Comparison of ENCODE assay signal across 18 cellular contexts in the genomic region with DNA sequence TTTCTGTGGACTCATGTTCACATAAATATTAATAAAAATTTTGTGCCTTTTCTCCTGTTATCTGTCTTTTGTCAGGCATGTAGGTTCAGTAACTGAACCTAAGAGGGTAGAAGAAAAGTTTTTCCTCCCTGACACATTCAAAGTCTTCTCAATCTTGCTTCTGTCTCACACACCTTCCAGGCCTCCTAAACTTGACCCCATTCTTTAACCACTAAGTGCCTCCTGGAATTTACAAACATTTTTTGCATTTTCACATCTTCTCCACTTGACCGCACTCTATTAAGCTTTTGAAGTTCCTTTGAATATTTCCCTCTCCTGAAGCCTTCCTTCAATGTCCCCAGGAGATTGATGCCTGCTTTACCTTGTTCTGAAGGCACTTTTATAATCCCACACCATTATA.
A peak's percentile ranks its signal among the peaks of the same experiment; 100 is the strongest.
DNase-seq lines count a peak whose midpoint lies in the region; ATAC-seq, FAIRE-seq and TF ChIP-seq lines count a peak whose summit lies in the region.
"Had no signal": no experiment of that assay in that cellular context is flagged by ENCODE, and none has a peak within 500 bp of the region (broad histone marks: within the 10 kb centered on the region; RNA-seq: fewer than 3 reads in every experiment).

No MANE protein-coding gene starts in this region.

- no peak for TF ChIP-seq POLR2A in HepG2 (IDR thresholded peaks at IDR 0.05; ENCODE audit: insufficient read depth in 1 of 2, low read depth in 2 of 2, low read length in 2 of 2)
- TF ChIP-seq POLR2A in right lobe of liver (IDR thresholded peaks at IDR 0.05), result no peak

- no TSS peak for BruUV-seq in HepG2 (replicated peaks; lab: Mats Ljungman, UMichigan)

- intact Hi-C loops in HepG2 (cut with micrococcal nuclease; ENCODE audit: unreplicated experiment), result no loop called here
- intact Hi-C loops in right lobe of liver (cut with DNase I), result no loop called here
- intact Hi-C loops in upper lobe of right lung (cut with DNase I), result no loop called here

- no peaks in the 10 kb centered on the region for H3K36me3 ChIP-seq in liver (ENCODE audit: control insufficient read depth in 4 of 4, insufficient read depth in 3 of 4, low read depth in 1 of 4, low read length in 3 of 4)
- H3K36me3 ChIP-seq in HepG2 (replicated peaks in 1 of 2; ENCODE audit: control insufficient read depth in 1 of 2, insufficient read depth in 2 of 2, low read length in 2 of 2), result no peaks in the 10 kb centered on the region
- H3K36me3 ChIP-seq in right lobe of liver, result no peaks in the 10 kb centered on the region
- H3K36me3 ChIP-seq in upper lobe of right lung, result no peaks in the 10 kb centered on the region
- H3K36me3 ChIP-seq: BLaER1 treated with 17β-estradiol and CSF1 and Interleukin-3, amounts not matched to agents 10 nM and 100 nM had no signal

- no peaks in the 10 kb centered on the region for H3K27me3 ChIP-seq in liver (ENCODE audit: control insufficient read depth in 4 of 4, insufficient read depth in 4 of 4, low read length in 3 of 4)
- no peaks in the 10 kb centered on the region for H3K27me3 ChIP-seq in HepG2 (ENCODE audit: control insufficient read depth in 1 of 2, insufficient read depth in 2 of 2, low read length in 2 of 2)
- H3K27me3 ChIP-seq in right lobe of liver, result no peaks in the 10 kb centered on the region
- H3K27me3 ChIP-seq in upper lobe of right lung, result no peaks in the 10 kb centered on the region
- H3K27me3 ChIP-seq: BLaER1 treated with 17β-estradiol and CSF1 and Interleukin-3, amounts not matched to agents 10 nM and 100 nM had no signal

- peak overlapping the region in 1 of 2 donors; percentile 43 for H3K9ac ChIP-seq in liver (ENCODE audit: low read depth in 1 of 2, low read length in 2 of 2)
- no peak overlapping the region for H3K9ac ChIP-seq in HepG2 (ENCODE audit: insufficient read depth, low read depth, low read length)
- H3K9ac ChIP-seq: BLaER1 treated with 17β-estradiol and CSF1 and Interleukin-3, amounts not matched to agents 10 nM and 100 nM had no signal

- CTCF ChIA-PET in HepG2 (lab: Yijun Ruan, JAX; ENCODE audit: low intra/inter-chr PET ratio, low total read pairs), result interaction anchor here (2.4 kb wide), 1 partner anchor 260 kb away, joined by 11 read pairs; no protein-coding TSS in a partner anchor

- no peak overlapping the region for H3K4me3 ChIP-seq in liver (ENCODE audit: low read depth in 1 of 3, low read length in 3 of 3)
- no peak overlapping the region for H3K4me3 ChIP-seq in HepG2 (replicated peaks in 1 of 3; ENCODE audit: insufficient read depth in 1 of 3, low read depth in 2 of 3, low read length in 3 of 3)
- H3K4me3 ChIP-seq in right lobe of liver, result no peak overlapping the region
- H3K4me3 ChIP-seq in upper lobe of right lung, result no peak overlapping the region
- H3K4me3 ChIP-seq: A549; BLaER1 treated with 17β-estradiol and CSF1 and Interleukin-3, amounts not matched to agents 10 nM and 100 nM had no signal

- H2AFZ ChIP-seq in HepG2 (ENCODE audit: low read length), result no peak overlapping the region

- TF ChIP-seq EP300 in HepG2 (IDR thresholded peaks at IDR 0.05; ENCODE audit: low read depth in 2 of 2, low read length in 2 of 2) (no peak), HepG2 (CRISPR knock-in tag; IDR thresholded peaks at IDR 0.05; ENCODE audit: borderline replicate concordance) (no peak)

- ATAC-seq in HepG2 (no peak), right lobe of liver (peak in 1 of 4 donors; percentile 2), upper lobe of right lung (peak; percentile 71), GM19455 (IDR thresholded peaks at IDR 0.05; ENCODE audit: unreplicated experiment) (no peak)

- POLR2A ChIA-PET in HepG2 (lab: Yijun Ruan, JAX), result no interaction called here

- H3K9me3 ChIP-seq in liver (ENCODE audit: control insufficient read depth in 4 of 4, low read length in 3 of 4), result no peaks in the 10 kb centered on the region
- no peaks in the 10 kb centered on the region for H3K9me3 ChIP-seq in HepG2 (ENCODE audit: low read length)
- no peaks in the 10 kb centered on the region for H3K9me3 ChIP-seq in right lobe of liver
- no peaks in the 10 kb centered on the region for H3K9me3 ChIP-seq in upper lobe of right lung
- H3K9me3 ChIP-seq: A549 had no signal

- FAIRE-seq in HepG2 (lab: Jason Lieb, UNC), result no peak
- FAIRE-seq: HTR-8/SVneo had no signal

- H3K79me2 ChIP-seq in HepG2 (ENCODE audit: insufficient read depth, low read length), result no peaks in the 10 kb centered on the region

- in situ Hi-C loops in HepG2 (cut with HindIII; ENCODE audit: extremely low pct_ligation_motif_present, low pct_unique_long_range_greater_than_20kb), result no loop called here

- H4K20me1 ChIP-seq in HepG2 (ENCODE audit: insufficient read depth, low read length), result no peaks in the 10 kb centered on the region
- H4K20me1 ChIP-seq: BLaER1 treated with 17β-estradiol and CSF1 and Interleukin-3, amounts not matched to agents 10 nM and 100 nM had no signal

- H3K27ac ChIP-seq in liver (ENCODE audit: low read depth in 1 of 2, low read length in 2 of 2) (peak overlapping the region; percentile 85 to 86), HepG2 (ENCODE audit: extremely low read length, insufficient read depth, low read length) (no peak overlapping the region), right lobe of liver (peak overlapping the region; percentile 41 to 96 (median 71)), upper lobe of right lung (no peak overlapping the region)
- H3K27ac ChIP-seq: 22Rv1, A549 had no signal

- DNase-seq in HepG2 (ENCODE audit: low spot score) (no peak), glomerular visceral epithelial cell (ENCODE audit: extremely low spot score) (peak; percentile 1), right lobe of liver (no peak), upper lobe of right lung (no peak), NCI-H1417 treated with DMSO at 0.1 percent for 48 hours (lab: John Stamatoyannopoulos, UW) (no peak)
- DNase-seq in activated CD4-positive, alpha-beta T cell treated with anti-CD3 and anti-CD28 coated beads, Interleukin-2, amount 50 U/mL, for 1 hour, result no peak
- DNase-seq: CD8-positive, alpha-beta memory T cell; COR-L47; DMS153; DMS79; GDM1; GOT3 had no signal

- TF ChIP-seq CTCF in liver (IDR thresholded peaks at IDR 0.05; ENCODE audit: low read depth, low read length, missing input control), result no peak
- TF ChIP-seq CTCF in HepG2 (CRISPR knock-in tag; IDR thresholded peaks at IDR 0.05), result no peak
- no peak for TF ChIP-seq CTCF in right lobe of liver (IDR thresholded peaks at IDR 0.05)
- TF ChIP-seq CTCF in upper lobe of right lung (IDR thresholded peaks at IDR 0.05), result no peak

- 96% methylated on average over 1 of the region's 1 CpG for WGBS in liver
- WGBS in HepG2 (ENCODE audit: low lambda C conversion rate), result 63% methylated on average over 1 of the region's 1 CpG
- 84% methylated on average over 1 of the region's 1 CpG for WGBS in right lobe of liver (ENCODE audit: insufficient coverage, low coverage, low lambda C conversion rate, missing lambda C conversion rate)

- no peak overlapping the region for H3K4me2 ChIP-seq in HepG2 (ENCODE audit: low read depth, low read length)
- H3K4me2 ChIP-seq: A549 had no signal

- no peak for TF ChIP-seq RAD21 in liver (IDR thresholded peaks at IDR 0.05)
- no peak for TF ChIP-seq RAD21 in HepG2 (CRISPR knock-in tag; IDR thresholded peaks at IDR 0.05)

- H3K4me1 ChIP-seq in liver (ENCODE audit: control insufficient read depth in 4 of 4, insufficient read depth in 4 of 4, low read length in 3 of 4), result peaks cover 0 to 41% (median 32%) of the 10 kb centered on the region in 4 donors
- 0 out of 2 replicates have a peak, but pooled peaks cover 4% of the 10 kb centered on the region for H3K4me1 ChIP-seq in HepG2 (ENCODE audit: insufficient read depth, low read length)
- H3K4me1 ChIP-seq in right lobe of liver, result peaks cover 0 to 20% (median 10%) of the 10 kb centered on the region in 4 donors
- peaks cover 4% of the 10 kb centered on the region for H3K4me1 ChIP-seq in upper lobe of right lung
- H3K4me1 ChIP-seq: A549 had no signal

TF ChIP-seq in liver, 16 proteins besides CTCF, POLR2A, EP300 and RAD21 (continues in another document):
- TF ChIP-seq FOXA1 (IDR thresholded peaks at IDR 0.05) (no peak), HNF4G (IDR thresholded peaks at IDR 0.05) (no peak), GABPA (IDR thresholded peaks at IDR 0.05 in 1 of 2, conservative IDR thresholded peaks at IDR 0.05 in 1 of 2) (no peak)

TF ChIP-seq in HepG2, 621 proteins besides CTCF, POLR2A, EP300 and RAD21 (continues in another document):
- TF ChIP-seq, protein P1, sequence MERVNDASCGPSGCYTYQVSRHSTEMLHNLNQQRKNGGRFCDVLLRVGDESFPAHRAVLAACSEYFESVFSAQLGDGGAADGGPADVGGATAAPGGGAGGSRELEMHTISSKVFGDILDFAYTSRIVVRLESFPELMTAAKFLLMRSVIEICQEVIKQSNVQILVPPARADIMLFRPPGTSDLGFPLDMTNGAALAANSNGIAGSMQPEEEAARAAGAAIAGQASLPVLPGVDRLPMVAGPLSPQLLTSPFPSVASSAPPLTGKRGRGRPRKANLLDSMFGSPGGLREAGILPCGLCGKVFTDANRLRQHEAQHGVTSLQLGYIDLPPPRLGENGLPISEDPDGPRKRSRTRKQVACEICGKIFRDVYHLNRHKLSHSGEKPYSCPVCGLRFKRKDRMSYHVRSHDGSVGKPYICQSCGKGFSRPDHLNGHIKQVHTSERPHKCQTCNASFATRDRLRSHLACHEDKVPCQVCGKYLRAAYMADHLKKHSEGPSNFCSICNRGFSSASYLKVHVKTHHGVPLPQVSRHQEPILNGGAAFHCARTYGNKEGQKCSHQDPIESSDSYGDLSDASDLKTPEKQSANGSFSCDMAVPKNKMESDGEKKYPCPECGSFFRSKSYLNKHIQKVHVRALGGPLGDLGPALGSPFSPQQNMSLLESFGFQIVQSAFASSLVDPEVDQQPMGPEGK (CRISPR knock-in tag; IDR thresholded peaks at IDR 0.05), result no peak
- TF ChIP-seq, protein P2, sequence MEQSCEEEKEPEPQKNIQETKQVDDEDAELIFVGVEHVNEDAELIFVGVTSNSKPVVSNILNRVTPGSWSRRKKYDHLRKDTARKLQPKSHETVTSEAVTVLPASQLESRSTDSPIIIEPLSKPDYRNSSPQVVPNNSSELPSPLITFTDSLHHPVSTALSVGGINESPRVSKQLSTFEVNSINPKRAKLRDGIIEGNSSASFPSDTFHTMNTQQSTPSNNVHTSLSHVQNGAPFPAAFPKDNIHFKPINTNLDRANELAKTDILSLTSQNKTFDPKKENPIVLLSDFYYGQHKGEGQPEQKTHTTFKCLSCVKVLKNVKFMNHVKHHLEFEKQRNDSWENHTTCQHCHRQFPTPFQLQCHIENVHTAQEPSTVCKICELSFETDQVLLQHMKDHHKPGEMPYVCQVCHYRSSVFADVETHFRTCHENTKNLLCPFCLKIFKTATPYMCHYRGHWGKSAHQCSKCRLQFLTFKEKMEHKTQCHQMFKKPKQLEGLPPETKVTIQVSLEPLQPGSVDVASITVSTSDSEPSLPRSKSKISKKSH (CRISPR knock-in tag; IDR thresholded peaks at IDR 0.05; ENCODE audit: borderline replicate concordance), result no peak
- TF ChIP-seq GLI4 (CRISPR knock-in tag; IDR thresholded peaks at IDR 0.05; ENCODE audit: borderline replicate concordance) (no peak), CHD2 (IDR thresholded peaks at IDR 0.05; ENCODE audit: low read depth, low read length) (no peak), ARID2 (CRISPR knock-in tag; IDR thresholded peaks at IDR 0.05; ENCODE audit: borderline replicate concordance) (no peak), MTA3 (CRISPR knock-in tag; IDR thresholded peaks at IDR 0.05) (no peak), KLF11 (CRISPR knock-in tag; IDR thresholded peaks at IDR 0.05) (no peak)

Comparison
In these comparisons a context has a peak if more than half of its experiments do, and no peak if none do; other contexts are left out.
1. H3K27ac ChIP-seq: peak in liver (2 of 2) and right lobe of liver (3 of 3); none in HepG2 (single experiment) and upper lobe of right lung (single experiment).